In the genomic region with DNA sequence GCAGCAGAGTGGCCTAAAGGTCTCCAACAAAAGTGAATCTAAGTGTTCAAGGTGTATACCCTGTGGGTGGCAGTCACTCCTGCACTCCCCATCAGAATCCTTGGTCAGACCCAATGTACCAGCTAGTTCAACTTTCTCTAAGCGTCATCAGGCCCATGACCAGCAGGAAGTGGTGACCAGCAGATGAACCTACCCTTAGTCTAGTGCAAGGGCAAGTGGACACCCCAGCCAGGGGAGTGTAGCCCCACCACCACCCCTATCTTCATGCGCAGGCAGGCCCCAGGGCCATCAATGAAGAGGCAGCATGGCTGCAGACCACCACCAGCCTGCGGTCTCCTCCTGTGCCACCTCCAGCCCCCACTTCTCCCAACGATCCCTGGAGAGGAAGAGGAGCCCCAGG, we compare ENCODE assay signal across 14 cellular contexts.
"Had no signal": no experiment of that assay in that cellular context is flagged by ENCODE, and none has a peak within 500 bp of the region (broad histone marks: within the 10 kb centered on the region; RNA-seq: fewer than 3 reads in every experiment).

No MANE protein-coding gene starts in this region.

- H3K27me3 ChIP-seq: colonic mucosa had no signal

- H3K9me3 ChIP-seq: colonic mucosa, SJCRH30 had no signal

- DNase-seq: activated CD4-positive, alpha-beta memory T cell treated with anti-CD3 and anti-CD28 coated beads, Interleukin-2, amount 10 ng/mL, durations not matched to agents 7 days and 5 days; activated CD4-positive, alpha-beta T cell treated with anti-CD3 and anti-CD28 coated beads for 36 hours; activated gamma-delta T cell treated with Interleukin-2 at 50 U/mL for 16 hours; activated T-cell treated with anti-CD3 and anti-CD28 coated beads, Interleukin-2, amount 50 U/mL, for 48 hours; colonic mucosa; effector CD8-positive, alpha-beta T cell; mesendoderm; SJCRH30; spleen; stimulated activated CD4-positive, alpha-beta T cell treated with anti-CD3 and anti-CD28 coated beads, Interleukin-1b, Interleukin-23, amount 100 ng/mL, for 48 hours; T-helper 9 cell had no signal

- H3K36me3 ChIP-seq: colonic mucosa, SJCRH30, spleen had no signal

- H3K27ac ChIP-seq: colonic mucosa, SJCRH30, VCaP had no signal

- H3K4me1 ChIP-seq: colonic mucosa, parathyroid adenoma, SJCRH30 had no signal

- H3K9ac ChIP-seq: parathyroid adenoma had no signal

- H3K4me3 ChIP-seq: colonic mucosa, SJCRH30, spleen had no signal

- ATAC-seq: activated CD4-positive, alpha-beta T cell treated with anti-CD3 and anti-CD28 coated beads for 36 hours; stimulated activated memory B cell treated with anti-CD40 and anti-IgM and Interleukin-4, amounts not matched to agents 10 μg/mL and 1 μg/mL and 100 μg/mL, for 72 hours had no signal
